Comparison of ENCODE assay signal across 16 cellular contexts in the genomic region with DNA sequence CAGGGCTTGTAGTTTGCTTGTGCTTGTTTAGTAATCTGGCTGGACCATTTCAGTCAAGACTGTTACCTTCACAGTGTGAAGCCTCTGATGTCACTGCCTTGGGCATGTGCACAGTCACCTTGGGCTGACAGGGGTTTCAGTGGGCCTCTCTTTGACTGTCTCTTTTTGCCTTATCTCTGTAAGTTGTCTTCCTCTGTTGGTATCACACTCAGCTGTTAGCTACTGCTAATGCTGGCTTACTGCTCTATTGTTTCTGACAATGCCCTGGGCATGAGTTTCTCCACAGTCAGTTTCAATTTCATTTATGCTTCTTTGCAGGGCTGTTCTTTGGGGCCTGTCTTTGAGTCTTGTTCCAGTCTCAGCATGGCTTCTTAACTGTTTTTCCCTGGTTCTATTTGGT.
"Had no signal": no experiment of that assay in that cellular context is flagged by ENCODE, and none has a peak within 500 bp of the region (broad histone marks: within the 10 kb centered on the region; RNA-seq: fewer than 3 reads in every experiment).

No MANE protein-coding gene starts in this region.

- H3K4me3 Mint-ChIP-seq: mesothelial cell of epicardium; neural crest cell; T-helper 1 cell treated with Interleukin-12 subunit alpha and Interleukin-12 subunit beta and Interleukin-4 antibody, amounts not matched to agents 30 μg/mL and 1 μg/mL, for 36 hours had no signal

- H3K36me3 Mint-ChIP-seq: mesothelial cell of epicardium had no signal

- DNase-seq: activated effector memory CD4-positive, alpha-beta T cell treated with anti-CD3 and anti-CD28 coated beads, Interleukin-2, amount 50 U/mL, for 16 hours; activated T-cell treated with anti-CD3 and anti-CD28 coated beads, Interleukin-2, amount 50 U/mL, for 1 hour; body of pancreas; central memory CD4-positive, alpha-beta T cell; cortex of kidney; effector memory CD4-positive, alpha-beta T cell; hippocampal formation; ovary; stimulated activated CD4-positive, alpha-beta T cell treated with anti-CD3 and anti-CD28 coated beads, Interleukin-12 subunit alpha, Interleukin-12 subunit beta, amount 100 ng/mL, for 4 hours; stimulated activated naive CD4-positive, alpha-beta T cell; upper lobe of right lung had no signal

- H3K4me1 Mint-ChIP-seq: mesothelial cell of epicardium, neural crest cell had no signal

- ATAC-seq: activated CD4-positive, CD25-positive, alpha-beta regulatory T cell treated with anti-CD3 and anti-CD28 coated beads, Interleukin-2, amount 50 U/mL, for 24 hours; body of pancreas; SK-N-SH treated with all-trans-retinoic acid at 6 μM for 48 hours; upper lobe of right lung had no signal

- H3K27ac Mint-ChIP-seq: mesothelial cell of epicardium; T-helper 1 cell treated with Interleukin-12 subunit alpha and Interleukin-12 subunit beta and Interleukin-4 antibody, amounts not matched to agents 30 μg/mL and 1 μg/mL, for 36 hours had no signal
